In the genomic region with DNA sequence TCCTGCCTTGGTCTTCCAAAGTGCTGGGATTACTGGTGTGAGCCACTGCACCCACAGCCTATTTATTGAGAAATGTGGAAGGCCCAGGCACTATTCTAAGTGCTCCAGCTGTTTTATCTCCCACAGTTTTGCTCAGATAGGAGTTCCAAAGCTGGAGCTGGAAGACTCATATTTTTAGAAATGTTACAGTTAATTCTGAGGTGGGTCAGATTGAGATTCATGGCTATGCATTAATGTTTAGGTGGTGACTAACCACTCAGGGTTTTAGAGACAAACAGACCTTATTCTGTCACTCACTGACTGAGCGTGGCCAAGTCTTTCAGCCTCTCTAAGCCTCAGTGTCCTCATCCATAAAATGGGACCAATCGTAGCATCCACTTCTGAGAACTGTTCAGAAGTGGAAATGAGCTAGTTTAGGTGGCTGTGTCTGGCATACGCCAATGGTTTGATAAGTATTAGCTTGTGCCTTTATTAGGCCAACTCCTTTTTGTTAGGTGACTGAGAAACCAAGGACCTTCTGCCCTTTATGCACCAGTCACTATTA, we compare ENCODE assay signal across 1 cellular context.
TF ChIP-seq lines count a peak whose summit lies in the region.

No MANE protein-coding gene starts in this region.

TF ChIP-seq in K562, 482 proteins besides CTCF, POLR2A, EP300 and RAD21 (continued from another document):
- TF ChIP-seq ARID3B (CRISPR knock-in tag; IDR thresholded peaks at IDR 0.05; ENCODE audit: borderline replicate concordance) (no peak), HDAC2 (IDR thresholded peaks at IDR 0.05) (peak; percentile 50; the same call in 1 of the 2 replicates), PURB (CRISPR knock-in tag; IDR thresholded peaks at IDR 0.05; ENCODE audit: low read depth) (no peak), ZNF445 (CRISPR knock-in tag; IDR thresholded peaks at IDR 0.05; ENCODE audit: low read depth) (no peak), ZNF174 (CRISPR knock-in tag; IDR thresholded peaks at IDR 0.05) (no peak), SMARCA5 (IDR thresholded peaks at IDR 0.05) (peak; percentile 66; the same call in 1 of the 2 replicates), SMAD2 (IDR thresholded peaks at IDR 0.05; ENCODE audit: low read depth, low read length) (no peak), PCBP2 (IDR thresholded peaks at IDR 0.05; ENCODE audit: low read depth, low read length, poor library complexity, severe bottlenecking) (no peak), ZBTB5 (IDR thresholded peaks at IDR 0.05) (no peak), MTA3 (IDR thresholded peaks at IDR 0.05; ENCODE audit: borderline replicate concordance) (no peak), ADNP (tag; IDR thresholded peaks at IDR 0.05) (peak; percentile 83), BDP1 (IDR thresholded peaks at IDR 0.05; ENCODE audit: insufficient read depth, insufficient read length) (no peak), ZNF583 (CRISPR knock-in tag; IDR thresholded peaks at IDR 0.05) (no peak), NR4A1 (CRISPR knock-in tag; IDR thresholded peaks at IDR 0.05) (no peak), NR4A1 (tag; IDR thresholded peaks at IDR 0.05) (no peak), BCOR (IDR thresholded peaks at IDR 0.05) (peak; percentile 90), SOX6 (IDR thresholded peaks at IDR 0.05) (no peak), RBM25 (IDR thresholded peaks at IDR 0.05; ENCODE audit: low read depth, low read length, severe bottlenecking) (peak; percentile 94), ZNF277 (CRISPR knock-in tag; IDR thresholded peaks at IDR 0.05; ENCODE audit: borderline replicate concordance) (no peak), MCM7 (IDR thresholded peaks at IDR 0.05) (no peak), TCF7 (IDR thresholded peaks at IDR 0.05; ENCODE audit: borderline replicate concordance) (no peak), RCOR1 (IDR thresholded peaks at IDR 0.05; ENCODE audit: borderline replicate concordance in 1 of 2, low read depth in 2 of 2, low read length in 2 of 2) (0 out of 4 replicates have a peak, but pooled peaks of 1 of the 2 experiments have one; percentile 29)
- TF ChIP-seq, protein P1, sequence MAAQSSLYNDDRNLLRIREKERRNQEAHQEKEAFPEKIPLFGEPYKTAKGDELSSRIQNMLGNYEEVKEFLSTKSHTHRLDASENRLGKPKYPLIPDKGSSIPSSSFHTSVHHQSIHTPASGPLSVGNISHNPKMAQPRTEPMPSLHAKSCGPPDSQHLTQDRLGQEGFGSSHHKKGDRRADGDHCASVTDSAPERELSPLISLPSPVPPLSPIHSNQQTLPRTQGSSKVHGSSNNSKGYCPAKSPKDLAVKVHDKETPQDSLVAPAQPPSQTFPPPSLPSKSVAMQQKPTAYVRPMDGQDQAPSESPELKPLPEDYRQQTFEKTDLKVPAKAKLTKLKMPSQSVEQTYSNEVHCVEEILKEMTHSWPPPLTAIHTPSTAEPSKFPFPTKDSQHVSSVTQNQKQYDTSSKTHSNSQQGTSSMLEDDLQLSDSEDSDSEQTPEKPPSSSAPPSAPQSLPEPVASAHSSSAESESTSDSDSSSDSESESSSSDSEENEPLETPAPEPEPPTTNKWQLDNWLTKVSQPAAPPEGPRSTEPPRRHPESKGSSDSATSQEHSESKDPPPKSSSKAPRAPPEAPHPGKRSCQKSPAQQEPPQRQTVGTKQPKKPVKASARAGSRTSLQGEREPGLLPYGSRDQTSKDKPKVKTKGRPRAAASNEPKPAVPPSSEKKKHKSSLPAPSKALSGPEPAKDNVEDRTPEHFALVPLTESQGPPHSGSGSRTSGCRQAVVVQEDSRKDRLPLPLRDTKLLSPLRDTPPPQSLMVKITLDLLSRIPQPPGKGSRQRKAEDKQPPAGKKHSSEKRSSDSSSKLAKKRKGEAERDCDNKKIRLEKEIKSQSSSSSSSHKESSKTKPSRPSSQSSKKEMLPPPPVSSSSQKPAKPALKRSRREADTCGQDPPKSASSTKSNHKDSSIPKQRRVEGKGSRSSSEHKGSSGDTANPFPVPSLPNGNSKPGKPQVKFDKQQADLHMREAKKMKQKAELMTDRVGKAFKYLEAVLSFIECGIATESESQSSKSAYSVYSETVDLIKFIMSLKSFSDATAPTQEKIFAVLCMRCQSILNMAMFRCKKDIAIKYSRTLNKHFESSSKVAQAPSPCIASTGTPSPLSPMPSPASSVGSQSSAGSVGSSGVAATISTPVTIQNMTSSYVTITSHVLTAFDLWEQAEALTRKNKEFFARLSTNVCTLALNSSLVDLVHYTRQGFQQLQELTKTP (IDR thresholded peaks at IDR 0.05; ENCODE audit: low read depth in 1 of 2, partially characterized antibody in 2 of 2) = no peak
- TF ChIP-seq, protein P2, sequence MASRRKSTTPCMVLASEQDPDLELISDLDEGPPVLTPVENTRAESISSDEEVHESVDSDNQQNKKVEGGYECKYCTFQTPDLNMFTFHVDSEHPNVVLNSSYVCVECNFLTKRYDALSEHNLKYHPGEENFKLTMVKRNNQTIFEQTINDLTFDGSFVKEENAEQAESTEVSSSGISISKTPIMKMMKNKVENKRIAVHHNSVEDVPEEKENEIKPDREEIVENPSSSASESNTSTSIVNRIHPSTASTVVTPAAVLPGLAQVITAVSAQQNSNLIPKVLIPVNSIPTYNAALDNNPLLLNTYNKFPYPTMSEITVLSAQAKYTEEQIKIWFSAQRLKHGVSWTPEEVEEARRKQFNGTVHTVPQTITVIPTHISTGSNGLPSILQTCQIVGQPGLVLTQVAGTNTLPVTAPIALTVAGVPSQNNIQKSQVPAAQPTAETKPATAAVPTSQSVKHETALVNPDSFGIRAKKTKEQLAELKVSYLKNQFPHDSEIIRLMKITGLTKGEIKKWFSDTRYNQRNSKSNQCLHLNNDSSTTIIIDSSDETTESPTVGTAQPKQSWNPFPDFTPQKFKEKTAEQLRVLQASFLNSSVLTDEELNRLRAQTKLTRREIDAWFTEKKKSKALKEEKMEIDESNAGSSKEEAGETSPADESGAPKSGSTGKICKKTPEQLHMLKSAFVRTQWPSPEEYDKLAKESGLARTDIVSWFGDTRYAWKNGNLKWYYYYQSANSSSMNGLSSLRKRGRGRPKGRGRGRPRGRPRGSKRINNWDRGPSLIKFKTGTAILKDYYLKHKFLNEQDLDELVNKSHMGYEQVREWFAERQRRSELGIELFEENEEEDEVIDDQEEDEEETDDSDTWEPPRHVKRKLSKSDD (conservative IDR thresholded peaks at IDR 0.05; ENCODE audit: low read length) = no peak
